1 cellular context compared by ENCODE assay signal in the genomic region with DNA sequence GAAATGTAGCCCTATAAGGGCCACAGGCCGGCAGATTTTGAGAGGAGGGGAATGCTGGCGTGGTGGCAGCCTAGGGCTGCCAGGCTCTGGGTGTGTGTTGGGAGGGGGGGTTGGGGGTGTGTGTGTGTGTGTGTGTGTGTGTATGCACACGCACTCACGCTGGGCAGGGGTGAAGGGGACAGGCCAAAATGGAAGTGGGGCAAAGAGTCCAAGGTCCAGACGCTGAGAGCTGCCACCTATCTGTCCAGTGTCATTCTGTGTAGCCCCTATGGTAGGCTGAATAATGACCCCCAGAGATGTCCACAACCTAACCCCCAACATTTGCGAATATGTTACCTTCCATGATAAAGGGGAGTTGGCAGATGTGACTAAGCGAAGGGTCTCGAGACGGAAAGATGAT.
TF ChIP-seq lines count a peak whose summit lies in the region.

No MANE protein-coding gene starts in this region.

TF ChIP-seq in HepG2, 621 proteins besides CTCF, POLR2A, EP300 and RAD21:
- TF ChIP-seq RFXANK (CRISPR knock-in tag; IDR thresholded peaks at IDR 0.05) (no peak), ZNF20 (CRISPR knock-in tag; IDR thresholded peaks at IDR 0.05) (no peak), HNF4A (CRISPR knock-in tag; IDR thresholded peaks at IDR 0.05) (0 out of 2 replicates have a peak, but pooled peaks have one; percentile 26), ZNF644 (CRISPR knock-in tag; IDR thresholded peaks at IDR 0.05; ENCODE audit: low read depth) (no peak), SMC3 (IDR thresholded peaks at IDR 0.05; ENCODE audit: low read length) (no peak), ZNF383 (CRISPR knock-in tag; IDR thresholded peaks at IDR 0.05; ENCODE audit: borderline replicate concordance) (no peak), ZNF337 (CRISPR knock-in tag; IDR thresholded peaks at IDR 0.05; ENCODE audit: borderline replicate concordance, low read depth) (no peak), U2AF1 (optimal IDR thresholded peaks at IDR 0.05; ENCODE audit: low read depth, low read length) (no peak), ZNF30 (CRISPR knock-in tag; IDR thresholded peaks at IDR 0.05) (no peak), ZNF367 (CRISPR knock-in tag; IDR thresholded peaks at IDR 0.05; ENCODE audit: borderline replicate concordance) (no peak), ZSCAN25 (CRISPR knock-in tag; IDR thresholded peaks at IDR 0.05) (peak; percentile 72; the same call in 1 of the 2 replicates)
- TF ChIP-seq, protein P1, sequence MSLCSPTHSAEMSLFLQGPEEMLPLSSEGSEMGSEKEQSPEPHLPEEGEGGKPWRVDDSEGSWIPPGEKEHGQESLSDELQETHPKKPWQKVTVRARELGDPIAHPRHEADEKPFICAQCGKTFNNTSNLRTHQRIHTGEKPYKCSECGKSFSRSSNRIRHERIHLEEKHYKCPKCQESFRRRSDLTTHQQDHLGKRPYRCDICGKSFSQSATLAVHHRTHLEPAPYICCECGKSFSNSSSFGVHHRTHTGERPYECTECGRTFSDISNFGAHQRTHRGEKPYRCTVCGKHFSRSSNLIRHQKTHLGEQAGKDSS (CRISPR knock-in tag; IDR thresholded peaks at IDR 0.05; ENCODE audit: borderline replicate concordance, low read depth): no peak
- TF ChIP-seq, protein P2, sequence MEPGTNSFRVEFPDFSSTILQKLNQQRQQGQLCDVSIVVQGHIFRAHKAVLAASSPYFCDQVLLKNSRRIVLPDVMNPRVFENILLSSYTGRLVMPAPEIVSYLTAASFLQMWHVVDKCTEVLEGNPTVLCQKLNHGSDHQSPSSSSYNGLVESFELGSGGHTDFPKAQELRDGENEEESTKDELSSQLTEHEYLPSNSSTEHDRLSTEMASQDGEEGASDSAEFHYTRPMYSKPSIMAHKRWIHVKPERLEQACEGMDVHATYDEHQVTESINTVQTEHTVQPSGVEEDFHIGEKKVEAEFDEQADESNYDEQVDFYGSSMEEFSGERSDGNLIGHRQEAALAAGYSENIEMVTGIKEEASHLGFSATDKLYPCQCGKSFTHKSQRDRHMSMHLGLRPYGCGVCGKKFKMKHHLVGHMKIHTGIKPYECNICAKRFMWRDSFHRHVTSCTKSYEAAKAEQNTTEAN (CRISPR knock-in tag; conservative IDR thresholded peaks at IDR 0.05): peak; percentile 85; the same call in 1 of the 2 replicates
TF ChIP-seq in HepG2: peak in this region for 3.
